Comparison of ENCODE assay signal across 1 cellular context in the genomic region with DNA sequence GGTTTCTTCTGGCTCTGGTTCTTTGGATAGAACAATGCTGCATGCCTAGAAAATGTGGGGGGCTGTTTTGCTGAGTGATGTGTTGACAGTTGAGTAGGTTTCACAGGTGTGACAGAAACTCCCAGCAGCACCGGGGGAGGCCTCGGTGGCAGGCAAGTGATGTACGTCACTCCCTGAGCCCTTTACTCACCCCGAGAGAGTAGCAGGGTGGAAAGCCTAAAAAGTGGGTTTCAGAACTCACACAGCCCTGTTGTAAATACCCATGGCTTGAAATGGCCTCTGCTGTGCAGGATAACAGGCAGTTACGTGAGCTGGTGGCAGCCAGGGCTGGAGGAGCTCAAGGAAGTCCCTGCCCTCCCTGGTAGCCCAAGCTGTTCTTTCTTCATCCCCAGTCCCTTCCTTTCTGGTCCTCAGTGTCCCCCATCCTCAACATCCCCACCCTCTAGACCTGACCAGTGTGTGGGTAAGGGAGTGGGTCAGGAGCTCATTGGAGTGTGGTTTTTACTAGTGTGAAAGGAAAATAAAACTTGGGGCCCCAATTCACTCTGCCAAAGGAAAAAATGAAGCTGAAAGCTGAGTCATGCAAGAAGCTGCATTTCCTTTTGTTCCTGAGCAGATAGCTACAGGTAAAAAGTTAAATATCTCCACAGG.
TF ChIP-seq lines count a peak whose summit lies in the region.

No MANE protein-coding gene starts in this region.

TF ChIP-seq in GM12878, 131 proteins besides CTCF, POLR2A, EP300 and RAD21 (continued from another document):
- TF ChIP-seq, protein P1, sequence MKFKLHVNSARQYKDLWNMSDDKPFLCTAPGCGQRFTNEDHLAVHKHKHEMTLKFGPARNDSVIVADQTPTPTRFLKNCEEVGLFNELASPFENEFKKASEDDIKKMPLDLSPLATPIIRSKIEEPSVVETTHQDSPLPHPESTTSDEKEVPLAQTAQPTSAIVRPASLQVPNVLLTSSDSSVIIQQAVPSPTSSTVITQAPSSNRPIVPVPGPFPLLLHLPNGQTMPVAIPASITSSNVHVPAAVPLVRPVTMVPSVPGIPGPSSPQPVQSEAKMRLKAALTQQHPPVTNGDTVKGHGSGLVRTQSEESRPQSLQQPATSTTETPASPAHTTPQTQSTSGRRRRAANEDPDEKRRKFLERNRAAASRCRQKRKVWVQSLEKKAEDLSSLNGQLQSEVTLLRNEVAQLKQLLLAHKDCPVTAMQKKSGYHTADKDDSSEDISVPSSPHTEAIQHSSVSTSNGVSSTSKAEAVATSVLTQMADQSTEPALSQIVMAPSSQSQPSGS (IDR thresholded peaks at IDR 0.05; ENCODE audit: low read length), result peak; percentile 42; the same call in 1 of the 2 replicates
- TF ChIP-seq, protein P2, sequence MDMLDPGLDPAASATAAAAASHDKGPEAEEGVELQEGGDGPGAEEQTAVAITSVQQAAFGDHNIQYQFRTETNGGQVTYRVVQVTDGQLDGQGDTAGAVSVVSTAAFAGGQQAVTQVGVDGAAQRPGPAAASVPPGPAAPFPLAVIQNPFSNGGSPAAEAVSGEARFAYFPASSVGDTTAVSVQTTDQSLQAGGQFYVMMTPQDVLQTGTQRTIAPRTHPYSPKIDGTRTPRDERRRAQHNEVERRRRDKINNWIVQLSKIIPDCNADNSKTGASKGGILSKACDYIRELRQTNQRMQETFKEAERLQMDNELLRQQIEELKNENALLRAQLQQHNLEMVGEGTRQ (IDR thresholded peaks at IDR 0.05; ENCODE audit: borderline replicate concordance, low read depth, low read length), result no peak
- 0 out of 4 replicates have a peak, but pooled peaks of 1 of the 2 experiments have one; percentile 18 for TF ChIP-seq ETV6 (conservative IDR thresholded peaks at IDR 0.05 in 1 of 2, IDR thresholded peaks at IDR 0.05 in 1 of 2; ENCODE audit: borderline replicate concordance in 1 of 2, low read depth in 1 of 2)
- TF ChIP-seq ZZZ3 (IDR thresholded peaks at IDR 0.05; ENCODE audit: control insufficient read depth, insufficient read length, low read depth), result no peak
- no peak for TF ChIP-seq KAT2A (conservative IDR thresholded peaks at IDR 0.05; ENCODE audit: control insufficient read depth, low read depth, low read length)
- 0 out of 2 replicates have a peak, but pooled peaks have one; percentile 19 for TF ChIP-seq TCF3 (IDR thresholded peaks at IDR 0.05; ENCODE audit: borderline replicate concordance, insufficient read depth, low read depth, low read length)
- TF ChIP-seq CREM (IDR thresholded peaks at IDR 0.05; ENCODE audit: low read depth), result peak; percentile 50; the same call in 1 of the 2 replicates
- peak; percentile 59; the same call in 1 of the 2 replicates for TF ChIP-seq CREB1 (IDR thresholded peaks at IDR 0.05; ENCODE audit: low read depth)
TF ChIP-seq in GM12878: peak in this region for 5.
